ENCODE assay signal across 27 cellular contexts in genomic region chr7:138584696-138585095, GRCh38.
"Had no signal": no experiment of that assay in that cellular context is flagged by ENCODE, and none has a peak within 500 bp of the region (broad histone marks: within the 10 kb centered on the region; RNA-seq: fewer than 3 reads in every experiment).

No MANE protein-coding gene starts in this region.

- H3K4me3 Mint-ChIP-seq: naive thymus-derived CD4-positive, alpha-beta T cell; nephron; stimulated activated naive CD8-positive, alpha-beta T cell treated with anti-CD3 and anti-CD28 coated beads, Interleukin-15, amount 100 ng/mL, for 72 hours had no signal

- H3K27ac ChIP-seq: coronary artery, esophagus muscularis mucosa, heart right ventricle, left lung, prostate gland, right atrium auricular region, sigmoid colon, skin epidermis, suprapubic skin, vagina had no signal

- H3K4me1 ChIP-seq: esophagus muscularis mucosa, heart right ventricle, left lung, prostate gland, right atrium auricular region, sigmoid colon, suprapubic skin, vagina had no signal

- H3K27me3 ChIP-seq: esophagus muscularis mucosa, heart right ventricle, left lung, right atrium auricular region, sigmoid colon, suprapubic skin, vagina had no signal

- H3K27ac Mint-ChIP-seq: nephron; stimulated activated naive CD8-positive, alpha-beta T cell treated with anti-CD3 and anti-CD28 coated beads, Interleukin-15, amount 100 ng/mL, for 72 hours had no signal

- H3K4me1 Mint-ChIP-seq: stimulated activated naive CD8-positive, alpha-beta T cell treated with anti-CD3 and anti-CD28 coated beads, Interleukin-15, amount 100 ng/mL, for 72 hours had no signal

- H3K9me3 Mint-ChIP-seq: naive thymus-derived CD4-positive, alpha-beta T cell; nephron; stimulated activated naive CD8-positive, alpha-beta T cell treated with anti-CD3 and anti-CD28 coated beads, Interleukin-15, amount 100 ng/mL, for 72 hours had no signal

- H3K4me3 ChIP-seq: coronary artery, esophagus muscularis mucosa, heart right ventricle, left lung, prostate gland, right atrium auricular region, sigmoid colon, skin epidermis, suprapubic skin, vagina had no signal

- DNase-seq: dermis blood vessel endothelial cell; effector memory CD4-positive, alpha-beta T cell; foreskin melanocyte; glutamatergic neuron; heart right ventricle; hippocampal formation; left cardiac atrium; left lung; mesenchymal stem cell; midbrain; naive thymus-derived CD4-positive, alpha-beta T cell; nucleus accumbens; sigmoid colon; stimulated activated CD4-positive, alpha-beta T cell treated with anti-CD3 and anti-CD28 coated beads, Interleukin-12 subunit alpha, Interleukin-12 subunit beta, amount 100 ng/mL, for 4 hours; stimulated activated CD4-positive, alpha-beta T cell treated with anti-CD3 and anti-CD28 coated beads, Interleukin-1b, Interleukin-23, amount 100 ng/mL, for 48 hours; stimulated activated CD4-positive, alpha-beta T cell treated with anti-CD3 and anti-CD28 coated beads, Interleukin-4, amount 100 ng/mL, for 1 hour; stimulated activated CD8-positive, alpha-beta memory T cell treated with anti-CD3 and anti-CD28 coated beads, Interleukin-4, amount 100 ng/mL, for 48 hours; stimulated activated naive CD4-positive, alpha-beta T cell; stimulated activated naive CD8-positive, alpha-beta T cell treated with anti-CD3 and anti-CD28 coated beads, Interleukin-15, amount 100 ng/mL, for 72 hours had no signal

- H3K27me3 Mint-ChIP-seq: naive thymus-derived CD4-positive, alpha-beta T cell; stimulated activated naive CD8-positive, alpha-beta T cell treated with anti-CD3 and anti-CD28 coated beads, Interleukin-15, amount 100 ng/mL, for 72 hours had no signal

- ATAC-seq: heart right ventricle; left cardiac atrium; left lung; naive thymus-derived CD4-positive, alpha-beta T cell; stimulated activated naive CD8-positive, alpha-beta T cell treated with anti-CD3 and anti-CD28 coated beads, Interleukin-15, amount 100 ng/mL, for 72 hours had no signal

- H3K9me3 ChIP-seq: esophagus muscularis mucosa, heart right ventricle, left lung, prostate gland, right atrium auricular region, sigmoid colon, suprapubic skin, vagina had no signal
